ENCODE assay signal across 6 cellular contexts in the genomic region with DNA sequence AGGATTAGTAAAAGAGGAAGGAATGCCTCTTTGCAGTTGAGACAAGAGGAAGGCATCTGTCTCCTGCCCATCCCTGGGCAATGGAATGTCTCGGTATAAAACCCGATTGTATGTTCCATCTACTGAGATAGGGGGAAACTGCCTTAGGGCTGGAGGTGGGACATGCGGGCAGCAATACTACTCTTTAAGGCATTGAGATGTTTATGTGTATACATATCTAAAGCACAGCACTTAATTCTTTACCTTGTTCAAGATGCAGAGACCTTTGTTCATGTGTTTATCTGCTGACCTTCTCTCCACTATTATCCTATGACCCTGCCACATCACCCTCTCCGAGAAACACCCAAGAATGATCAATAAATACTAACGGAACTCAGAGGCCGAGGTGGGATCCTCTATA. TPM values are rescaled to one million over a fixed set of nuclear protein-coding genes. Genes with fewer than 3 reads are reported as not detected.
"Had no signal": no experiment of that assay in that cellular context is flagged by ENCODE, and none has a peak within 500 bp of the region (broad histone marks: within the 10 kb centered on the region; RNA-seq: fewer than 3 reads in every experiment).

No MANE protein-coding gene starts in this region.

RNA-seq across cellular contexts. Expression of gene TRIM61, which starts 18.7 kb away (rescaled TPM):
- total RNA-seq: HepG2, HT-29 had no signal
- polyA plus RNA-seq: HepG2 had no signal

RNA-seq across cellular contexts. Expression of gene TRIM60, which starts 35.7 kb away (rescaled TPM):
- total RNA-seq: HepG2, HT-29, HT1080, IMR-90, K562 had no signal
- polyA plus RNA-seq: HepG2, IgD-negative memory B cell, IMR-90, K562 had no signal

RNA-seq across cellular contexts. Expression of gene TRIM75, which starts 57.5 kb away (rescaled TPM):
- total RNA-seq: HepG2, HT-29, HT1080, IMR-90, K562 had no signal
- polyA plus RNA-seq: HepG2, IgD-negative memory B cell, IMR-90, K562 had no signal
